Comparison of ENCODE assay signal across 8 cellular contexts in the genomic region with DNA sequence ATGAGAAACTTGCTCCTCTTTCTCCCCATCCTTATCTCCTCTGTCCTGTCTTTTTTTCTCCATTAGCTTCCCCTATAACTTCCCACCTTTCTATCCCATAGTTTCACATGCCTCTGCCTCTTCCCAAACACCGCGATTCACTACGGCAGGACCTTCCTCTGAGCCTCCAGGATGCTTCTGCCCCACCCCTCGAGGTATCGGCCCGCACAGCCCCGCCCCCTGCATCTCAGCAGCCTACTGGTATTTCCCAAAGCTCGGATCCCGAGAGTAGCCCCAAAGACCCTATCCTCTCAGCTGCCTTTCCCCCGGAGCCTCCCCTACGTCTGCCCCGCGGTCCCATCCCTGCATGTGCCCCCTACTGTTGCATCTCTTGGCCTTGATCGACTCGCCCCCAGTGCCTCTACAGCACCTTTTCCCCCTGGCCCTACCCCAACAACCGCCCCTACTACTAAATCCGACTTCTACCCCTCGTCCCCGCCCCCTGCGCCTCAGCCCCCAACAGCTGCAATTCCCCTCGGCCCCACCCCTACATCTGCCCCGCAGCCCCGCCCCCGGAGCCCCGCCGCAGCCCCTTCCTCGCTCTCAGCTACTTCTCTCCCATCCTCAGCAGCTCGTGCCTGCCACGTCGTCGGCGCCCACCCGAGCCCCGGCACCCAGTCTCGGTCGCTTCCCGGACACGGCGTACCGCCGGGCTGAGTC. TPM values are rescaled to one million over a fixed set of nuclear protein-coding genes. Genes with fewer than 3 reads are reported as not detected.
DNase-seq lines count a peak whose midpoint lies in the region; ATAC-seq and TF ChIP-seq lines count a peak whose summit lies in the region.

No MANE protein-coding gene starts in this region.

- POLR2A ChIA-PET in RWPE1 (lab: Yijun Ruan, JAX; ENCODE audit: low non-redundant PET), result interaction anchor here (0.5 to 1.1 kb wide), 3 partner anchors 13 to 106 kb away, joined by 3 to 8 read pairs (median 4); a partner anchor contains a TSS

- CTCF ChIA-PET in RWPE1 (lab: Yijun Ruan, JAX), result interaction anchor here (1.1 to 6.3 kb wide), 3 partner anchors 9 to 34 kb away, joined by 3 to 51 read pairs (median 9); a partner anchor contains a TSS

- H3K9ac ChIP-seq in rectal smooth muscle tissue (ENCODE audit: low read length), result peak overlapping the region; percentile 51

- H3K36me3 Mint-ChIP-seq in activated naive CD8-positive, alpha-beta T cell, result peaks cover 3% of the 10 kb centered on the region

- peak; percentile 3 for ATAC-seq in HG03095 (IDR thresholded peaks at IDR 0.05; ENCODE audit: unreplicated experiment)
- ATAC-seq in GM18520 (IDR thresholded peaks at IDR 0.05; ENCODE audit: unreplicated experiment), result no peak
- ATAC-seq in GM19395 (IDR thresholded peaks at IDR 0.05; ENCODE audit: unreplicated experiment), result no peak

- H3K4me1 ChIP-seq in left ventricle myocardium inferior (peaks cover 32% of the 10 kb centered on the region), rectal smooth muscle tissue (ENCODE audit: control insufficient read depth, insufficient read depth, low read length) (peaks cover 9% of the 10 kb centered on the region)

- DNase-seq in RWPE1 (ENCODE audit: low spot score), result peak; percentile 67
- DNase-seq in left ventricle myocardium inferior, result peak; percentile 54

- H3K9me3 Mint-ChIP-seq in activated naive CD8-positive, alpha-beta T cell (ENCODE audit: low read depth), result no peaks in the 10 kb centered on the region

- intact Hi-C loops in left ventricle myocardium inferior (cut with micrococcal nuclease), result loop anchor here (10.0 kb wide), 2 partner anchors 56 to 106 kb away; a partner anchor contains a TSS

- no peaks in the 10 kb centered on the region for H3K27me3 ChIP-seq in left ventricle myocardium inferior (ENCODE audit: low read depth)
- no peaks in the 10 kb centered on the region for H3K27me3 ChIP-seq in rectal smooth muscle tissue (ENCODE audit: control insufficient read depth, insufficient read depth, low read length)

- H3K27me3 Mint-ChIP-seq in activated naive CD8-positive, alpha-beta T cell, result no peaks in the 10 kb centered on the region

- peak overlapping the region; percentile 78 for H3K27ac Mint-ChIP-seq in activated naive CD8-positive, alpha-beta T cell

- H3K36me3 ChIP-seq in left ventricle myocardium inferior (peaks cover 36% of the 10 kb centered on the region), rectal smooth muscle tissue (ENCODE audit: control insufficient read depth, insufficient read depth, low read length) (peaks cover 27% of the 10 kb centered on the region)

- H3K4me3 ChIP-seq in GM08714 (ENCODE audit: low read length), result peak overlapping the region; percentile 75
- peak overlapping the region; percentile 89 for H3K4me3 ChIP-seq in left ventricle myocardium inferior
- H3K4me3 ChIP-seq in rectal smooth muscle tissue (ENCODE audit: low read length), result peak overlapping the region; percentile 92

- peak overlapping the region; percentile 95 for H3K4me3 Mint-ChIP-seq in activated naive CD8-positive, alpha-beta T cell

- TF ChIP-seq CTCF in RWPE1 (conservative IDR thresholded peaks at IDR 0.05; ENCODE audit: low read depth), result no peak
- no peak for TF ChIP-seq CTCF in left ventricle myocardium inferior (IDR thresholded peaks at IDR 0.05; ENCODE audit: borderline replicate concordance)

- H3K27ac ChIP-seq in RWPE1 (peak overlapping the region; percentile 89), left ventricle myocardium inferior (replicated peaks) (peak overlapping the region; percentile 94), rectal smooth muscle tissue (ENCODE audit: low read depth, low read length) (peak overlapping the region; percentile 86)

- H3K9me3 ChIP-seq in left ventricle myocardium inferior (replicated peaks), result no peaks in the 10 kb centered on the region

- H3K4me1 Mint-ChIP-seq in activated naive CD8-positive, alpha-beta T cell (ENCODE audit: low read depth), result peaks cover 18% of the 10 kb centered on the region

RNA-seq across cellular contexts. Expression of a gene that starts 0.5 kb away (rescaled TPM):
- 14.6 TPM for total RNA-seq in left ventricle myocardium inferior

RNA-seq across cellular contexts. Expression of a gene that starts 13.0 kb away (rescaled TPM):
- 2.2 TPM for total RNA-seq in left ventricle myocardium inferior

RNA-seq across cellular contexts. Expression of a gene that starts 27.3 kb away (rescaled TPM):
- 0.77 TPM for total RNA-seq in left ventricle myocardium inferior

RNA-seq across cellular contexts. Expression of a gene that starts 34.4 kb away (rescaled TPM):
- total RNA-seq in left ventricle myocardium inferior, result 13.4 TPM

RNA-seq across cellular contexts. Expression of a gene that starts 34.5 kb away (rescaled TPM):
- 51.1 TPM for total RNA-seq in left ventricle myocardium inferior
